Comparison of ENCODE assay signal across 24 cellular contexts in genomic region chr10:96918214-96919002, GRCh38.
A peak's percentile ranks its signal among the peaks of the same experiment; 100 is the strongest.
DNase-seq lines count a peak whose midpoint lies in the region; ATAC-seq, FAIRE-seq and TF ChIP-seq lines count a peak whose summit lies in the region.
"Had no signal": no experiment of that assay in that cellular context is flagged by ENCODE, and none has a peak within 500 bp of the region (broad histone marks: within the 10 kb centered on the region; RNA-seq: fewer than 3 reads in every experiment).

No MANE protein-coding gene starts in this region.

- ATAC-seq in natural killer cell (no peak), GM19463 (IDR thresholded peaks at IDR 0.05; ENCODE audit: unreplicated experiment) (no peak)

- FAIRE-seq in GM12891 (lab: Jason Lieb, UNC) = peak; percentile 86

- in situ Hi-C loops in astrocyte of the spinal cord (cut with HindIII; ENCODE audit: low sequenced_read_pairs) = no loop called here

- TF ChIP-seq CTCF in astrocyte of the spinal cord (IDR thresholded peaks at IDR 0.05; ENCODE audit: low read depth, low read length) = no peak
- TF ChIP-seq CTCF in natural killer cell (IDR thresholded peaks at IDR 0.05) = no peak

- H3K9me3 Mint-ChIP-seq in CD4-positive, alpha-beta memory T cell = no peaks in the 10 kb centered on the region
- no peaks in the 10 kb centered on the region for H3K9me3 Mint-ChIP-seq in natural killer cell
- H3K9me3 Mint-ChIP-seq: activated T-cell treated with anti-CD3 and anti-CD28 coated beads, Interleukin-2, amount 50 U/mL, for 4 hours had no signal

- no peak overlapping the region for H3K4me3 ChIP-seq in CD4-positive, alpha-beta memory T cell (ENCODE audit: low read length in 2 of 2)
- no peak overlapping the region for H3K4me3 ChIP-seq in astrocyte of the spinal cord (ENCODE audit: low read depth, low read length)
- H3K4me3 ChIP-seq: dorsolateral prefrontal cortex, HAP-1, tibial nerve had no signal

- peak overlapping the region in 4 of 7 donors; percentile 5 to 39 (median 12) for H3K27ac Mint-ChIP-seq in CD4-positive, alpha-beta memory T cell
- peak overlapping the region; percentile 1 to 13 for H3K27ac Mint-ChIP-seq in natural killer cell

- H3K9me3 ChIP-seq in CD4-positive, alpha-beta memory T cell (ENCODE audit: control insufficient read depth in 1 of 2, low read length in 2 of 2) = no peaks in the 10 kb centered on the region
- H3K9me3 ChIP-seq: Caco-2, HAP-1, neutrophil, tibial nerve had no signal

- H3K4me1 Mint-ChIP-seq in CD4-positive, alpha-beta memory T cell = peaks cover 18 to 36% (median 28%) of the 10 kb centered on the region in 4 donors
- peaks cover 30 to 38% of the 10 kb centered on the region in 2 donors for H3K4me1 Mint-ChIP-seq in natural killer cell

- no peaks in the 10 kb centered on the region for H3K27me3 Mint-ChIP-seq in CD4-positive, alpha-beta memory T cell
- H3K27me3 Mint-ChIP-seq in natural killer cell (ENCODE audit: low read depth in 2 of 2) = no peaks in the 10 kb centered on the region
- H3K27me3 Mint-ChIP-seq: activated naive CD8-positive, alpha-beta T cell had no signal

- H3K27ac ChIP-seq in CD4-positive, alpha-beta memory T cell (ENCODE audit: low read depth, low read length) = no peak overlapping the region
- H3K27ac ChIP-seq: epithelial cell of prostate, neutrophil, tibial nerve had no signal

- no peaks in the 10 kb centered on the region for H3K27me3 ChIP-seq in CD4-positive, alpha-beta memory T cell (ENCODE audit: insufficient read depth, low read length)
- H3K27me3 ChIP-seq: dorsolateral prefrontal cortex, neutrophil, tibial nerve had no signal

- POLR2A ChIA-PET in CD4-positive, alpha-beta memory T cell (lab: Charles Lee; ENCODE audit: partially characterized antibody) = no interaction called here

- no peaks in the 10 kb centered on the region for H3K36me3 ChIP-seq in CD4-positive, alpha-beta memory T cell (ENCODE audit: insufficient read depth, low read length)
- H3K36me3 ChIP-seq: HAP-1 had no signal

- no peak overlapping the region for H3K4me3 Mint-ChIP-seq in CD4-positive, alpha-beta memory T cell
- H3K4me3 Mint-ChIP-seq in natural killer cell = no peak overlapping the region
- H3K4me3 Mint-ChIP-seq: activated naive CD8-positive, alpha-beta T cell; activated T-cell treated with anti-CD3 and anti-CD28 coated beads, Interleukin-2, amount 50 U/mL, for 4 hours had no signal

- intact Hi-C loops in CD4-positive, alpha-beta memory T cell (cut with micrococcal nuclease) = no loop called here
- intact Hi-C loops in natural killer cell (cut with micrococcal nuclease) = no loop called here

- DNase-seq in CD4-positive, alpha-beta memory T cell = no peak
- DNase-seq in GM12891 (ENCODE audit: insufficient read length, low spot score) = no peak
- DNase-seq in astrocyte of the spinal cord (ENCODE audit: low read depth, low spot score) = peak; percentile 14
- no peak for DNase-seq in natural killer cell
- no peak for DNase-seq in NCI-H2081 (lab: John Stamatoyannopoulos, UW)
- DNase-seq in A172 (ENCODE audit: low spot score) = no peak
- DNase-seq: activated CD4-positive, alpha-beta T cell treated with anti-CD3 and anti-CD28 coated beads, Interleukin-2, amount 50 U/mL, for 48 hours; activated T-cell treated with anti-CD3 and anti-CD28 coated beads, Interleukin-2, amount 50 U/mL, for 4 hours; AML-193; Caco-2; dorsolateral prefrontal cortex; foreskin fibroblast; NCI-H1417 treated with DMSO at 0.1 percent for 48 hours; NCI-H2171; NCI-H748 treated with DMSO at 0.1 percent for 48 hours; retina; SHP77 treated with DMSO at 0.1 percent for 48 hours; T-helper 1 cell had no signal

- TF ChIP-seq POLR2A in GM12891 (IDR thresholded peaks at IDR 0.05; ENCODE audit: low read depth, low read length) = no peak

- CTCF ChIA-PET in CD4-positive, alpha-beta memory T cell (lab: Charles Lee; ENCODE audit: partially characterized antibody) = no interaction called here

- peaks cover 21 to 35% of the 10 kb centered on the region in 2 donors for H3K36me3 Mint-ChIP-seq in CD4-positive, alpha-beta memory T cell
- H3K36me3 Mint-ChIP-seq in natural killer cell = no peaks in the 10 kb centered on the region

- no peaks in the 10 kb centered on the region for H3K4me1 ChIP-seq in CD4-positive, alpha-beta memory T cell (ENCODE audit: insufficient read depth, low read length)

TF ChIP-seq in GM12891, 5 proteins besides CTCF, POLR2A, EP300 and RAD21:
- TF ChIP-seq POU2F2 (IDR thresholded peaks at IDR 0.05; ENCODE audit: low read depth, low read length) (no peak), PAX5 (IDR thresholded peaks at IDR 0.05; ENCODE audit: insufficient read depth, low read length, severe bottlenecking) (no peak), TAF1 (IDR thresholded peaks at IDR 0.05; ENCODE audit: low read depth, low read length) (no peak), POLR2AphosphoS5 (IDR thresholded peaks at IDR 0.05; ENCODE audit: low read depth, low read length) (no peak)
